In the genomic region with DNA sequence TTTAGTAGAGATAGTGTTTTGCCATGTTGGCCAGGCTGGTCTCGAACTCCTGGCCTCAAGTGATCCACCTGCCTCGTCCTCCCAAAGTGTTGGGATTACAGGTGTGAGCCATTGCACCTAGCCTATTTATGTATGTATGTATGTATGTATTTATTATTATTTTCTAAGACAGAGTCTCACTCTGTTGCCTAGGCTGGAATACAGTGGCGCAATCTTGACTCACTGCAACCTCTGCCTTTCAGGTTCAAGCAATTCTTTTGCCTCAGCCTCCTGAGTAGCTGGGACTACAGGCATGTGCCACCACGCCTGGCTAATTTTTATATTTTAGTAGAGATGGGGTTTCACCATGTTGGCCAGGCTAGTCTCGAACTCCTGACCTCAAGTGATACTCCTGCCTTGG, we compare ENCODE assay signal across 12 cellular contexts. TPM values are rescaled to one million over a fixed set of nuclear protein-coding genes. Genes with fewer than 3 reads are reported as not detected.
"Had no signal": no experiment of that assay in that cellular context is flagged by ENCODE, and none has a peak within 500 bp of the region (broad histone marks: within the 10 kb centered on the region; RNA-seq: fewer than 3 reads in every experiment).

No MANE protein-coding gene starts in this region.

RNA-seq across cellular contexts. Expression of a gene that starts 35.9 kb away (rescaled TPM):
- total RNA-seq: astrocyte, cardiac septum, fibroblast of lung had no signal

RNA-seq across cellular contexts. Expression of a gene that starts 36.0 kb away (rescaled TPM):
- total RNA-seq: astrocyte, bronchial epithelial cell, cardiac septum, cerebellum, esophagus squamous epithelium, fibroblast of lung, fibroblast of villous mesenchyme had no signal
- polyA plus RNA-seq: fibroblast of lung had no signal

RNA-seq across cellular contexts. Expression of a gene that starts 53.2 kb away (rescaled TPM):
- total RNA-seq: activated CD4-positive, alpha-beta memory T cell treated with anti-CD3 and anti-CD28 coated beads, Interleukin-2, amount 10 ng/mL, durations not matched to agents 7 days and 5 days; activated CD4-positive, alpha-beta T cell treated with anti-CD3 and anti-CD28 coated beads, Interleukin-2, amount 10 ng/mL, durations not matched to agents 7 days and 5 days; activated naive CD8-positive, alpha-beta T cell treated with anti-CD3 and anti-CD28 coated beads, Interleukin-2, amount 10 ng/mL, durations not matched to agents 7 days and 5 days; activated T-cell treated with anti-CD3 and anti-CD28 coated beads, Interleukin-2, amount 50 U/mL, for 72 hours; T-helper 2 cell treated with Interferon-gamma antibody and Interleukin-4, amounts not matched to agents 100 ng/mL and 5 ng/mL, for 36 hours had no signal
